14 cellular contexts compared by ENCODE assay signal in genomic region chr2:111698089-111698488, GRCh38.
A peak's percentile ranks its signal among the peaks of the same experiment; 100 is the strongest.
DNase-seq lines count a peak whose midpoint lies in the region; ATAC-seq, FAIRE-seq and TF ChIP-seq lines count a peak whose summit lies in the region.
"Had no signal": no experiment of that assay in that cellular context is flagged by ENCODE, and none has a peak within 500 bp of the region (broad histone marks: within the 10 kb centered on the region; RNA-seq: fewer than 3 reads in every experiment).

No MANE protein-coding gene starts in this region.

- H3K4ac ChIP-seq in trophoblast cell (ENCODE audit: low read depth, low read length): no peak overlapping the region

- H3K27me3 ChIP-seq in esophagus squamous epithelium (no peaks in the 10 kb centered on the region), trophoblast cell (ENCODE audit: insufficient read depth, low read length) (no peaks in the 10 kb centered on the region)
- H3K27me3 ChIP-seq: gastroesophageal sphincter, upper lobe of left lung had no signal

- H4K91ac ChIP-seq in trophoblast cell (ENCODE audit: low read depth, low read length): no peak overlapping the region

- H3K27ac ChIP-seq in esophagus squamous epithelium (peak overlapping the region in 3 of 4 donors; percentile 80), trophoblast cell (ENCODE audit: low read depth, low read length) (no peak overlapping the region)
- H3K27ac ChIP-seq: 22Rv1, gastroesophageal sphincter, lower lobe of right lung had no signal

- intact Hi-C loops in esophagus squamous epithelium (cut with DNase I): no loop called here

- no peak overlapping the region for H2AFZ ChIP-seq in trophoblast cell (ENCODE audit: insufficient read depth, low read length, poor library complexity)

- no peak overlapping the region for H3K9ac ChIP-seq in trophoblast cell (ENCODE audit: low read length)

- H3K79me2 ChIP-seq in trophoblast cell (ENCODE audit: control insufficient read depth, insufficient read depth, low read length, poor library complexity): no peaks in the 10 kb centered on the region

- ATAC-seq in HG02623 (IDR thresholded peaks at IDR 0.05; ENCODE audit: unreplicated experiment): no peak
- ATAC-seq in HG03045 (IDR thresholded peaks at IDR 0.05; ENCODE audit: unreplicated experiment): no peak

- no peak overlapping the region for H3K18ac ChIP-seq in trophoblast cell (ENCODE audit: low read length)

- no peak overlapping the region for H4K8ac ChIP-seq in trophoblast cell (ENCODE audit: low read depth, low read length)

- FAIRE-seq in RCC 7860 (lab: Jason Lieb, UNC): no peak
- FAIRE-seq: astrocyte, islet of Langerhans had no signal

- H2BK120ac ChIP-seq in trophoblast cell (ENCODE audit: insufficient read depth, low read length, poor library complexity): peak overlapping the region; percentile 65

- no peak overlapping the region for H3K4me2 ChIP-seq in trophoblast cell (ENCODE audit: low read length)

- no peak for TF ChIP-seq CTCF in esophagus squamous epithelium (IDR thresholded peaks at IDR 0.05)

- H3K9me3 ChIP-seq in esophagus squamous epithelium: peaks cover 0 to 16% (median 5%) of the 10 kb centered on the region in 3 donors
- peaks cover 2% of the 10 kb centered on the region for H3K9me3 ChIP-seq in trophoblast cell (ENCODE audit: insufficient read depth, low read depth, low read length)
- H3K9me3 ChIP-seq: lower lobe of right lung, upper lobe of left lung had no signal

- no peak overlapping the region for H2AK5ac ChIP-seq in trophoblast cell (ENCODE audit: low read length)

- H2BK5ac ChIP-seq in trophoblast cell (ENCODE audit: low read depth, low read length, poor library complexity): peak overlapping the region; percentile 62

- H3K4me3 ChIP-seq in esophagus squamous epithelium (no peak overlapping the region), trophoblast cell (ENCODE audit: low read depth, low read length) (no peak overlapping the region)
- H3K4me3 ChIP-seq: gastroesophageal sphincter, lower lobe of right lung had no signal

- H2BK12ac ChIP-seq in trophoblast cell (ENCODE audit: low read length): peak overlapping the region; percentile 90

- no peak for TF ChIP-seq POLR2A in esophagus squamous epithelium (IDR thresholded peaks at IDR 0.05)

- H3K23ac ChIP-seq in trophoblast cell (ENCODE audit: low read length): no peak overlapping the region

- H3K14ac ChIP-seq in trophoblast cell (ENCODE audit: low read length): peak overlapping the region; percentile 47

- H3K79me1 ChIP-seq in trophoblast cell (ENCODE audit: low read length): peaks cover 8% of the 10 kb centered on the region

- peak; percentile 44 for DNase-seq in DMS53 (lab: John Stamatoyannopoulos, UW)
- no peak for DNase-seq in DMS53 treated with DMSO at 0.1 percent for 48 hours (lab: John Stamatoyannopoulos, UW; ENCODE audit: unreplicated experiment)
- DNase-seq in OCI-M1 (lab: John Stamatoyannopoulos, UW): peak; percentile 45
- no peak for DNase-seq in esophagus squamous epithelium (lab: John Stamatoyannopoulos, UW)
- DNase-seq in trophoblast cell: no peak
- no peak for DNase-seq in RCC 7860 (ENCODE audit: low spot score)

- H3K4me1 ChIP-seq in esophagus squamous epithelium: peaks cover 22 to 64% (median 30%) of the 10 kb centered on the region in 3 donors
- H3K4me1 ChIP-seq in trophoblast cell (ENCODE audit: control insufficient read depth in 1 of 2, insufficient read depth in 2 of 2, low read length in 2 of 2): peaks cover 19 to 24% of the 10 kb centered on the region in 2 experiments

- H3K36me3 ChIP-seq in esophagus squamous epithelium (no peaks in the 10 kb centered on the region), trophoblast cell (ENCODE audit: control insufficient read depth in 1 of 2, insufficient read depth in 2 of 2, low read length in 2 of 2) (no peaks in the 10 kb centered on the region)
- H3K36me3 ChIP-seq: gastroesophageal sphincter, lower lobe of right lung, upper lobe of left lung had no signal

- WGBS in esophagus squamous epithelium, 2 donors: 82 to 85% methylated on average over 4 of the region's 4 CpGs
- whole genome bisulfite sequencing in trophoblast cell (ENCODE audit: extremely low coverage, insufficient coverage, insufficient read length): no CpG with 5 or more reads among the region's 4 CpGs

- no peak overlapping the region for H4K12ac ChIP-seq in trophoblast cell (ENCODE audit: low read depth, low read length)

Comparison
In these comparisons a context has a peak if more than half of its experiments do, and no peak if none do; other contexts are left out.
1. DNase-seq: peak in DMS53 (single experiment) and OCI-M1 (single experiment); none in DMS53 treated with DMSO at 0.1 percent for 48 hours (single experiment), esophagus squamous epithelium (single experiment), trophoblast cell (0 of 2) and RCC 7860 (single experiment).